8 cellular contexts compared by ENCODE assay signal in genomic region chr3:128123538-128124368, GRCh38. TPM values are rescaled to one million over a fixed set of nuclear protein-coding genes. Genes with fewer than 3 reads are reported as not detected.
A peak's percentile ranks its signal among the peaks of the same experiment; 100 is the strongest.
DNase-seq lines count a peak whose midpoint lies in the region; ATAC-seq, FAIRE-seq and TF ChIP-seq lines count a peak whose summit lies in the region.

Gene RUVBL1, minus strand, starts transcription at chr3:128123812. Its CDS starts 88 bp downstream, at chr3:128123724.

- no peaks in the 10 kb centered on the region for H4K20me1 ChIP-seq in keratinocyte (ENCODE audit: control insufficient read depth, extremely low read depth, insufficient read depth, low read length)

- TF ChIP-seq CTCF in AG10803 (conservative IDR thresholded peaks at IDR 0.05; ENCODE audit: low read length): no peak
- no peak for TF ChIP-seq CTCF in keratinocyte (optimal IDR thresholded peaks at IDR 0.05 in 1 of 3, IDR thresholded peaks at IDR 0.05 in 1 of 3, conservative IDR thresholded peaks at IDR 0.05 in 1 of 3; ENCODE audit: extremely low read depth in 1 of 3, insufficient read depth in 2 of 3, low read length in 3 of 3)

- peak; percentile 97 for DNase-seq in AG10803 (ENCODE audit: low read depth)
- DNase-seq in NCI-H460 (ENCODE audit: extremely low read depth, low read depth): peak; percentile 97
- DNase-seq in activated CD4-positive, CD25-positive, alpha-beta regulatory T cell treated with anti-CD3 and anti-CD28 coated beads, Interleukin-2, amount 50 U/mL, for 72 hours: peak; percentile 94
- DNase-seq in cerebellar nuclear complex (lab: John Stamatoyannopoulos, UW): peak; percentile 87 to 88
- DNase-seq in keratinocyte (ENCODE audit: low read depth, low spot score): peak; percentile 61
- peak; percentile 88 to 91 for DNase-seq in stimulated activated CD4-positive, alpha-beta T cell treated with anti-CD3 and anti-CD28 coated beads, Interleukin-15, amount 100 ng/mL, for 1 hour (ENCODE audit: low read depth in 1 of 2, low spot score in 1 of 2)

- H3K27me3 ChIP-seq in keratinocyte (ENCODE audit: control insufficient read depth, extremely low read depth, insufficient read depth, low read length): no peaks in the 10 kb centered on the region

- H3K79me2 ChIP-seq in keratinocyte (ENCODE audit: control insufficient read depth, insufficient read depth, low read length): peaks cover 36% of the 10 kb centered on the region

- peak within 1 kb of the TSS; percentile 94 for H2AFZ ChIP-seq in keratinocyte (ENCODE audit: control insufficient read depth, low read length)

- H3K36me3 ChIP-seq in keratinocyte (ENCODE audit: control insufficient read depth in 2 of 2, extremely low read depth in 1 of 2, insufficient read depth in 2 of 2, low read length in 2 of 2): peaks cover 1 to 2% of the 10 kb centered on the region in 2 experiments

- no peaks in the 10 kb centered on the region for H3K9me3 ChIP-seq in keratinocyte (ENCODE audit: control insufficient read depth, low read depth, low read length)

- no peaks in the 10 kb centered on the region for H3K9me1 ChIP-seq in keratinocyte (ENCODE audit: control insufficient read depth, extremely low read depth, insufficient read depth, low read length)

- dilution Hi-C loops in keratinocyte (cut with MboI; ENCODE audit: extremely low pct_ligation_motif_present, low sequenced_read_pairs): no loop called here

- peaks cover 7% of the 10 kb centered on the region for H3K4me1 ChIP-seq in keratinocyte (ENCODE audit: control insufficient read depth, extremely low read depth, insufficient read depth, low read length)

- peak within 1 kb of the TSS; percentile 95 for H3K9ac ChIP-seq in keratinocyte (ENCODE audit: control insufficient read depth, extremely low read depth, insufficient read depth, low read length)

- H3K4me3 ChIP-seq in AG10803 (ENCODE audit: low read length): peak within 1 kb of the TSS; percentile 97
- peak within 1 kb of the TSS; percentile 67 to 94 (median 93) for H3K4me3 ChIP-seq in keratinocyte (ENCODE audit: control insufficient read depth in 2 of 3, extremely low read depth in 1 of 3, insufficient read depth in 2 of 3, low read depth in 1 of 3, low read length in 3 of 3)

- H3K27ac ChIP-seq in keratinocyte (ENCODE audit: control insufficient read depth, insufficient read depth, low read length): peak within 1 kb of the TSS; percentile 85

- peak within 1 kb of the TSS; percentile 95 for H3K4me2 ChIP-seq in keratinocyte (ENCODE audit: control insufficient read depth, extremely low read depth, insufficient read depth, low read depth, low read length)

- no peak for FAIRE-seq in keratinocyte (lab: Jason Lieb, UNC)

- peak; percentile 98 for ATAC-seq in GM19043 (IDR thresholded peaks at IDR 0.05; ENCODE audit: low read depth, unreplicated experiment)
- ATAC-seq in HG03378 (IDR thresholded peaks at IDR 0.05; ENCODE audit: unreplicated experiment): peak; percentile 93

RNA-seq across cellular contexts. Expression of gene RUVBL1, which starts in this region (rescaled TPM):
- total RNA-seq in NCI-H460 (2014; rRNA removed; shearing (Covaris generic)): 225 and 238 TPM in 2 replicates
- 202 and 220 TPM in 2 replicates for polyA plus RNA-seq in NCI-H460 (2014; cell fraction: nucleus; rRNA removed)
- 66.6 to 136 TPM (median 94.8 TPM) in 3 replicates for polyA plus RNA-seq in keratinocyte
- polyA plus RNA-seq in keratinocyte (2011; ENCODE audit: low read depth): 52.5 TPM
- 101 and 103 TPM in 2 replicates for polyA plus RNA-seq in keratinocyte (2011; cell fraction: cytosol; rRNA removed)
- 84.1 and 90.2 TPM in 2 replicates for polyA plus RNA-seq in keratinocyte (2011; cell fraction: nucleus; rRNA removed)
- 48.6 and 106 TPM in 2 replicates for polyA plus RNA-seq in keratinocyte (2012; ENCODE audit: low replicate concordance)
- 65.5 to 102 TPM (median 74.4 TPM) in 3 replicates for polyA minus RNA-seq in keratinocyte
- polyA minus RNA-seq in keratinocyte (2011; cell fraction: cytosol; rRNA and poly(A)+ RNA removed): 55.1 TPM
- polyA minus RNA-seq in keratinocyte (2011; cell fraction: nucleus; rRNA and poly(A)+ RNA removed): 30.2 and 44.4 TPM in 2 replicates

Comparison
In these comparisons a context has a peak if more than half of its experiments do, and no peak if none do; other contexts are left out.
1. Peak in every context shown above with its lines: DNase-seq, ATAC-seq, H3K4me3 ChIP-seq and H3K27ac ChIP-seq.